8 cellular contexts compared by ENCODE assay signal in the genomic region with DNA sequence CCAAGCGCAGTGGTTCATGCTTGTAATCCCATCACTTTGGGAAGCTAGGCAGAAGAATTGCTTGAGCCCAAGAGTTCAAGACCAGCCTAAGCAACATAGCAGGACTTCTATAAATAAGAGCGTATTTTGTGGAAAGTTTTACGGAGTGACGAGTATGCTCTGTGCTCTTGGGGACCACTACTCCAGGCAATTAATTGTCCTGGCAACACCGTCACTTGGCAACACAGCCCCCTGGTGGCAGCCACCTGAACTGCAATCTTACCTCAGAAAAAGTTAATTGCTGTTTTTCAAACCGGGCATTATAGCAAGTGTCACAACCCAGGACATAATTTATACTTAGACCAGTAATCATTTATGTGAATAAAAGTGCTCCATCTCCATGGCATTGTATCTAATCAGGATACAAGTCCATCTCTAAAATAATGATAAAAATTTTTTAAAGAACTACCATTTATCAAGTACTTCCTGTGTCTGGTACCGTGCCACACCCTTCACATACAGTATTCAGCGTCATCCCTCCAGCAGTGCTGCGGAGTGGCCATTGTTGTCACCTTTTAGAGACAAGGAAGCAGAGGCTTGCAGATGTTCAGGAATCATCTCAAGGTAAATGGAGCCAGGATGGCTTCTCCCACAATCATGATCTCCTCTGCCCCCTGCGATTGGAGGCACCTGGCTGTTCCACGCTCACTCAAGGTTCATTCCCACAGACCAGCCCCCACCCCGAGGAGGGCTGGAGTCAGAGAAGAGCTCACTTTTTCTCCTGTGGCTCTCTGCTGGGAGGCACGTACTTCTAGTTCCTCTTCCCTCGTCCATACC. TPM values are rescaled to one million over a fixed set of nuclear protein-coding genes. Genes with fewer than 3 reads are reported as not detected.
A peak's percentile ranks its signal among the peaks of the same experiment; 100 is the strongest.
DNase-seq lines count a peak whose midpoint lies in the region; ATAC-seq and TF ChIP-seq lines count a peak whose summit lies in the region.

No MANE protein-coding gene starts in this region.

- peaks cover 6% of the 10 kb centered on the region for H3K4me1 Mint-ChIP-seq in WTC11
- H3K4me1 Mint-ChIP-seq in central memory CD8-positive, alpha-beta T cell: peaks cover 6% of the 10 kb centered on the region

- no peaks in the 10 kb centered on the region for H3K36me3 ChIP-seq in liver (ENCODE audit: control insufficient read depth in 4 of 4, insufficient read depth in 3 of 4, low read depth in 1 of 4, low read length in 3 of 4)

- POLR2A ChIA-PET in WTC11 (lab: Charles Lee): no interaction called here

- no peak overlapping the region for H3K9ac ChIP-seq in liver (ENCODE audit: low read depth in 1 of 2, low read length in 2 of 2)

- WGBS in liver: 51% methylated on average over 14 of the region's 14 CpGs

- H3K4me3 ChIP-seq in liver (ENCODE audit: low read depth in 1 of 3, low read length in 3 of 3): no peak overlapping the region

- no peaks in the 10 kb centered on the region for H3K36me3 Mint-ChIP-seq in WTC11
- H3K36me3 Mint-ChIP-seq in central memory CD8-positive, alpha-beta T cell (ENCODE audit: insufficient read depth): peaks cover 2% of the 10 kb centered on the region

- H3K27ac ChIP-seq in liver (ENCODE audit: low read depth in 1 of 2, low read length in 2 of 2): peak overlapping the region; percentile 16 to 60

- peak; percentile 38 for DNase-seq in NCI-H1694 (lab: John Stamatoyannopoulos, UW)
- DNase-seq in WTC11 (ENCODE audit: low spot score): peak; percentile 83
- peak; percentile 43 to 66 for DNase-seq in central memory CD8-positive, alpha-beta T cell (ENCODE audit: low spot score in 2 of 2)
- DNase-seq in stimulated activated CD8-positive, alpha-beta memory T cell treated with anti-CD3 and anti-CD28 coated beads, Interleukin-15, amount 100 ng/mL, for 1 hour (ENCODE audit: low read depth): peak; percentile 63
- DNase-seq in GOT3 (lab: John Stamatoyannopoulos, UW): no peak

- H3K27me3 ChIP-seq in liver (ENCODE audit: control insufficient read depth in 4 of 4, insufficient read depth in 4 of 4, low read length in 3 of 4): no peaks in the 10 kb centered on the region

- H3K27me3 Mint-ChIP-seq in WTC11 (ENCODE audit: low read depth): no peaks in the 10 kb centered on the region
- peaks cover 61% of the 10 kb centered on the region for H3K27me3 Mint-ChIP-seq in central memory CD8-positive, alpha-beta T cell

- peaks cover 3% of the 10 kb centered on the region; the same call in 1 of the 2 replicates for H3K9me3 Mint-ChIP-seq in WTC11
- no peaks in the 10 kb centered on the region for H3K9me3 Mint-ChIP-seq in central memory CD8-positive, alpha-beta T cell

- peaks cover 0 to 17% (median 9%) of the 10 kb centered on the region in 4 donors for H3K4me1 ChIP-seq in liver (ENCODE audit: control insufficient read depth in 4 of 4, insufficient read depth in 4 of 4, low read length in 3 of 4)

- peak; percentile 72 to 78 for TF ChIP-seq RAD21 in liver (IDR thresholded peaks at IDR 0.05)

- no peak overlapping the region for H3K27ac Mint-ChIP-seq in WTC11
- H3K27ac Mint-ChIP-seq in central memory CD8-positive, alpha-beta T cell (ENCODE audit: low read depth): peak overlapping the region; percentile 16

- CTCF ChIA-PET in WTC11 (lab: Charles Lee): interaction anchor here (1.1 to 2.1 kb wide), 4 partner anchors 24 to 78 kb away, joined by 3 to 14 read pairs (median 10); no protein-coding TSS in a partner anchor

- H3K4me3 Mint-ChIP-seq in WTC11: no peak overlapping the region
- no peak overlapping the region for H3K4me3 Mint-ChIP-seq in central memory CD8-positive, alpha-beta T cell

- TF ChIP-seq CTCF in GM12801 (IDR thresholded peaks at IDR 0.05; ENCODE audit: extremely low read depth, insufficient read length): peak; percentile 87
- TF ChIP-seq CTCF in WTC11 (IDR thresholded peaks at IDR 0.05): peak; percentile 96
- TF ChIP-seq CTCF in liver (IDR thresholded peaks at IDR 0.05; ENCODE audit: low read depth, low read length, missing input control): peak; percentile 89

- H3K9me3 ChIP-seq in liver (ENCODE audit: control insufficient read depth in 4 of 4, low read length in 3 of 4): no peaks in the 10 kb centered on the region

- ATAC-seq in WTC11: peak; percentile 23
- ATAC-seq in central memory CD8-positive, alpha-beta T cell (replicated peaks; ENCODE audit: extremely low read depth, poor library complexity, severe bottlenecking): peak; percentile 41
- ATAC-seq in GM18511 (IDR thresholded peaks at IDR 0.05; ENCODE audit: unreplicated experiment): no peak

TF ChIP-seq in WTC11, 78 proteins besides CTCF, POLR2A, EP300 and RAD21 (continues in another document):
- TF ChIP-seq GRHL2 (CRISPR knock-in tag; IDR thresholded peaks at IDR 0.05; ENCODE audit: insufficient replicate concordance, severe bottlenecking) (no peak), SMAD4 (CRISPR knock-in tag; IDR thresholded peaks at IDR 0.05) (no peak), KAT7 (CRISPR knock-in tag; IDR thresholded peaks at IDR 0.05; ENCODE audit: borderline replicate concordance) (no peak), ZNF423 (CRISPR knock-in tag; IDR thresholded peaks at IDR 0.05) (no peak), RELA (CRISPR knock-in tag; IDR thresholded peaks at IDR 0.05; ENCODE audit: borderline replicate concordance) (no peak)
- TF ChIP-seq, protein P1, sequence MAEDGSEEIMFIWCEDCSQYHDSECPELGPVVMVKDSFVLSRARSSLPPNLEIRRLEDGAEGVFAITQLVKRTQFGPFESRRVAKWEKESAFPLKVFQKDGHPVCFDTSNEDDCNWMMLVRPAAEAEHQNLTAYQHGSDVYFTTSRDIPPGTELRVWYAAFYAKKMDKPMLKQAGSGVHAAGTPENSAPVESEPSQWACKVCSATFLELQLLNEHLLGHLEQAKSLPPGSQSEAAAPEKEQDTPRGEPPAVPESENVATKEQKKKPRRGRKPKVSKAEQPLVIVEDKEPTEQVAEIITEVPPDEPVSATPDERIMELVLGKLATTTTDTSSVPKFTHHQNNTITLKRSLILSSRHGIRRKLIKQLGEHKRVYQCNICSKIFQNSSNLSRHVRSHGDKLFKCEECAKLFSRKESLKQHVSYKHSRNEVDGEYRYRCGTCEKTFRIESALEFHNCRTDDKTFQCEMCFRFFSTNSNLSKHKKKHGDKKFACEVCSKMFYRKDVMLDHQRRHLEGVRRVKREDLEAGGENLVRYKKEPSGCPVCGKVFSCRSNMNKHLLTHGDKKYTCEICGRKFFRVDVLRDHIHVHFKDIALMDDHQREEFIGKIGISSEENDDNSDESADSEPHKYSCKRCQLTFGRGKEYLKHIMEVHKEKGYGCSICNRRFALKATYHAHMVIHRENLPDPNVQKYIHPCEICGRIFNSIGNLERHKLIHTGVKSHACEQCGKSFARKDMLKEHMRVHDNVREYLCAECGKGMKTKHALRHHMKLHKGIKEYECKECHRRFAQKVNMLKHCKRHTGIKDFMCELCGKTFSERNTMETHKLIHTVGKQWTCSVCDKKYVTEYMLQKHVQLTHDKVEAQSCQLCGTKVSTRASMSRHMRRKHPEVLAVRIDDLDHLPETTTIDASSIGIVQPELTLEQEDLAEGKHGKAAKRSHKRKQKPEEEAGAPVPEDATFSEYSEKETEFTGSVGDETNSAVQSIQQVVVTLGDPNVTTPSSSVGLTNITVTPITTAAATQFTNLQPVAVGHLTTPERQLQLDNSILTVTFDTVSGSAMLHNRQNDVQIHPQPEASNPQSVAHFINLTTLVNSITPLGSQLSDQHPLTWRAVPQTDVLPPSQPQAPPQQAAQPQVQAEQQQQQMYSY (CRISPR knock-in tag; IDR thresholded peaks at IDR 0.05): no peak

TF ChIP-seq in liver, 16 proteins besides CTCF, POLR2A, EP300 and RAD21:
- TF ChIP-seq, protein P2, sequence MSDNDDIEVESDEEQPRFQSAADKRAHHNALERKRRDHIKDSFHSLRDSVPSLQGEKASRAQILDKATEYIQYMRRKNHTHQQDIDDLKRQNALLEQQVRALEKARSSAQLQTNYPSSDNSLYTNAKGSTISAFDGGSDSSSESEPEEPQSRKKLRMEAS (IDR thresholded peaks at IDR 0.05): no peak
- TF ChIP-seq HNF4A (conservative IDR thresholded peaks at IDR 0.05): no peak
- TF ChIP-seq JUND (IDR thresholded peaks at IDR 0.05): no peak
- TF ChIP-seq, protein P3, sequence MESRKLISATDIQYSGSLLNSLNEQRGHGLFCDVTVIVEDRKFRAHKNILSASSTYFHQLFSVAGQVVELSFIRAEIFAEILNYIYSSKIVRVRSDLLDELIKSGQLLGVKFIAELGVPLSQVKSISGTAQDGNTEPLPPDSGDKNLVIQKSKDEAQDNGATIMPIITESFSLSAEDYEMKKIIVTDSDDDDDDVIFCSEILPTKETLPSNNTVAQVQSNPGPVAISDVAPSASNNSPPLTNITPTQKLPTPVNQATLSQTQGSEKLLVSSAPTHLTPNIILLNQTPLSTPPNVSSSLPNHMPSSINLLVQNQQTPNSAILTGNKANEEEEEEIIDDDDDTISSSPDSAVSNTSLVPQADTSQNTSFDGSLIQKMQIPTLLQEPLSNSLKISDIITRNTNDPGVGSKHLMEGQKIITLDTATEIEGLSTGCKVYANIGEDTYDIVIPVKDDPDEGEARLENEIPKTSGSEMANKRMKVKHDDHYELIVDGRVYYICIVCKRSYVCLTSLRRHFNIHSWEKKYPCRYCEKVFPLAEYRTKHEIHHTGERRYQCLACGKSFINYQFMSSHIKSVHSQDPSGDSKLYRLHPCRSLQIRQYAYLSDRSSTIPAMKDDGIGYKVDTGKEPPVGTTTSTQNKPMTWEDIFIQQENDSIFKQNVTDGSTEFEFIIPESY (IDR thresholded peaks at IDR 0.05): no peak

RNA-seq across cellular contexts. Expression of a gene that starts 34.5 kb away (rescaled TPM):
- total RNA-seq in WTC11 (2021) (0.07 to 0.24 TPM (median 0.09 TPM) in 3 replicates), liver (not detected)
- not detected for polyA plus RNA-seq in liver

RNA-seq across cellular contexts. Expression of a gene that starts 39.0 kb away (rescaled TPM):
- total RNA-seq in WTC11 (2021): 0.02 TPM in 1 of 3 replicates, not detected in the others
- not detected for total RNA-seq in liver
- polyA plus RNA-seq in liver: not detected
